In genomic region chr17:44961921-44962350, GRCh38 we compare ENCODE assay signal across 1 cellular context.
TF ChIP-seq lines count a peak whose summit lies in the region.

No MANE protein-coding gene starts in this region.

TF ChIP-seq in K562, 482 proteins besides CTCF, POLR2A, EP300 and RAD21:
- TF ChIP-seq NR3C1 (CRISPR knock-in tag; IDR thresholded peaks at IDR 0.05) (no peak), ZNF316 (IDR thresholded peaks at IDR 0.05) (peak; percentile 62), ZNF282 (CRISPR knock-in tag; IDR thresholded peaks at IDR 0.05) (no peak), TFAP4 (CRISPR knock-in tag; IDR thresholded peaks at IDR 0.05; ENCODE audit: borderline replicate concordance) (peak; percentile 55; the same call in 1 of the 2 replicates), C11orf30 (IDR thresholded peaks at IDR 0.05; ENCODE audit: low read depth) (peak; percentile 51), NR2C2 (CRISPR knock-in tag; IDR thresholded peaks at IDR 0.05) (no peak), NR2C2 (tag; IDR thresholded peaks at IDR 0.05) (no peak), PHF21A (IDR thresholded peaks at IDR 0.05; ENCODE audit: borderline replicate concordance, low read depth) (no peak)
TF ChIP-seq in K562: peak in this region for 3.
